ENCODE assay signal across 26 cellular contexts in genomic region chr19:28585796-28586195, GRCh38.
"Had no signal": no experiment of that assay in that cellular context is flagged by ENCODE, and none has a peak within 500 bp of the region (broad histone marks: within the 10 kb centered on the region; RNA-seq: fewer than 3 reads in every experiment).

No MANE protein-coding gene starts in this region.

- H3K27me3 ChIP-seq: Peyer's patch had no signal

- H3K27ac ChIP-seq: KMS-11, PC-9, Peyer's patch, SJCRH30 had no signal

- ATAC-seq: HepG2, Right ventricle myocardium inferior, SK-N-SH treated with all-trans-retinoic acid at 6 μM for 48 hours had no signal

- FAIRE-seq: HepG2 had no signal

- H2AFZ ChIP-seq: PC-9 had no signal

- DNase-seq: IMR-90; MV-4-11; NCI-H1048; NCI-H1105; NCI-H1417 treated with DMSO at 0.1 percent for 48 hours; NCI-H146; NCI-H1694 treated with DMSO at 0.1 percent for 48 hours; NCI-H1930; NCI-H2081; NCI-H2107; NCI-H226; NCI-H446; NCI-H510A; NCI-H526; NCI-H82; NK-92 treated with Interleukin-12 subunit alpha and Interleukin-12 subunit beta, amount 100 ng/mL, for 24 hours; OCI-M1; PC-9; Peyer's patch; SHP77 treated with DMSO at 0.1 percent for 48 hours; SJCRH30; T-helper 1 cell had no signal

- H3K9me3 ChIP-seq: Peyer's patch, SJCRH30 had no signal

- H3K9ac ChIP-seq: KMS-11 had no signal

- H3K36me3 ChIP-seq: Peyer's patch, SJCRH30 had no signal

- H3K4me3 ChIP-seq: PC-9, Peyer's patch, SJCRH30 had no signal

- H3K4me2 ChIP-seq: KMS-11, PC-9 had no signal

- H3K4me1 ChIP-seq: Peyer's patch, SJCRH30 had no signal
